31 cellular contexts compared by ENCODE assay signal in genomic region chr6:134778431-134778830, GRCh38.
"Had no signal": no experiment of that assay in that cellular context is flagged by ENCODE, and none has a peak within 500 bp of the region (broad histone marks: within the 10 kb centered on the region; RNA-seq: fewer than 3 reads in every experiment).

No MANE protein-coding gene starts in this region.

- H3K36me3 Mint-ChIP-seq: natural killer cell; neural progenitor cell; stimulated activated memory B cell treated with anti-CD40 and anti-IgM and Interleukin-4, amounts not matched to agents 10 μg/mL and 1 μg/mL and 100 μg/mL, for 72 hours; type B pancreatic cell had no signal

- H3K27ac Mint-ChIP-seq: natural killer cell; nephron; neural progenitor cell; progenitor cell of endocrine pancreas; stimulated activated memory B cell treated with anti-CD40 and anti-IgM and Interleukin-4, amounts not matched to agents 10 μg/mL and 1 μg/mL and 100 μg/mL, for 72 hours; stimulated activated naive CD8-positive, alpha-beta T cell treated with anti-CD3 and anti-CD28 coated beads, Interleukin-15, amount 100 ng/mL, for 72 hours; type B pancreatic cell had no signal

- H3K36me3 ChIP-seq: neural progenitor cell, ovary, spleen, suprapubic skin, tibial artery, transverse colon, upper lobe of right lung, uterus had no signal

- H3K4me1 ChIP-seq: neural progenitor cell, parathyroid adenoma, psoas muscle, spleen, tibial artery, transverse colon, upper lobe of right lung, uterus had no signal

- H3K9ac ChIP-seq: neural progenitor cell, parathyroid adenoma had no signal

- H3K9me3 ChIP-seq: ovary, psoas muscle, testis, uterus had no signal

- H3K27me3 ChIP-seq: neural progenitor cell, ovary, spleen, suprapubic skin, testis, tibial artery, transverse colon, upper lobe of right lung, uterus had no signal

- H3K27me3 Mint-ChIP-seq: progenitor cell of endocrine pancreas; stimulated activated naive CD8-positive, alpha-beta T cell treated with anti-CD3 and anti-CD28 coated beads, Interleukin-15, amount 100 ng/mL, for 72 hours had no signal

- H3K79me2 ChIP-seq: parathyroid adenoma had no signal

- H3K4me1 Mint-ChIP-seq: natural killer cell; nephron; neural progenitor cell; stimulated activated memory B cell treated with anti-CD40 and anti-IgM and Interleukin-4, amounts not matched to agents 10 μg/mL and 1 μg/mL and 100 μg/mL, for 72 hours; stimulated activated naive CD8-positive, alpha-beta T cell treated with anti-CD3 and anti-CD28 coated beads, Interleukin-15, amount 100 ng/mL, for 72 hours had no signal

- H3K9me3 Mint-ChIP-seq: natural killer cell had no signal

- H2AFZ ChIP-seq: neural progenitor cell, parathyroid adenoma had no signal

- H3K27ac ChIP-seq: neural progenitor cell, ovary, parathyroid adenoma, psoas muscle, skin epidermis, spleen, suprapubic skin, testis, tibial artery, transverse colon, upper lobe of right lung, uterus had no signal

- DNase-seq: natural killer cell; occipital lobe; ovary; posterior cingulate gyrus; psoas muscle; right cardiac atrium; spleen; stimulated activated CD4-positive, alpha-beta T cell treated with anti-CD3 and anti-CD28 coated beads, Interleukin-12 subunit alpha, Interleukin-12 subunit beta, amount 100 ng/mL, for 4 hours; stimulated activated CD4-positive, alpha-beta T cell treated with anti-CD3 and anti-CD28 coated beads, Interleukin-1b, Interleukin-23, amount 100 ng/mL, for 48 hours; stimulated activated CD4-positive, alpha-beta T cell treated with anti-CD3 and anti-CD28 coated beads, Interleukin-4, amount 100 ng/mL, for 1 hour; stimulated activated CD4-positive, alpha-beta T cell treated with anti-CD3 and anti-CD28 coated beads, Interleukin-4, amount 100 ng/mL, for 4 hours; stimulated activated CD8-positive, alpha-beta memory T cell treated with anti-CD3 and anti-CD28 coated beads, Interleukin-4, amount 100 ng/mL, for 48 hours; stimulated activated naive CD4-positive, alpha-beta T cell; stimulated activated naive CD8-positive, alpha-beta T cell treated with anti-CD3 and anti-CD28 coated beads, Interleukin-15, amount 100 ng/mL, for 72 hours; stimulated activated naive CD8-positive, alpha-beta T cell treated with anti-CD3 and anti-CD28 coated beads, Interleukin-15, Interleukin-2, amounts not matched to agents 100 U/mL and 50 U/mL, for 24 hours; substantia nigra; testis; tibial artery; transverse colon; upper lobe of right lung; uterus had no signal

- H3K4me3 ChIP-seq: neural progenitor cell, ovary, psoas muscle, skin epidermis, smooth muscle cell, spleen, suprapubic skin, testis, tibial artery, transverse colon, upper lobe of right lung, uterus had no signal

- H3K4me3 Mint-ChIP-seq: natural killer cell; nephron; neural progenitor cell; stimulated activated memory B cell treated with anti-CD40 and anti-IgM and Interleukin-4, amounts not matched to agents 10 μg/mL and 1 μg/mL and 100 μg/mL, for 72 hours; stimulated activated naive CD8-positive, alpha-beta T cell treated with anti-CD3 and anti-CD28 coated beads, Interleukin-15, amount 100 ng/mL, for 72 hours; type B pancreatic cell had no signal

- ATAC-seq: natural killer cell; psoas muscle; right cardiac atrium; sciatic nerve; stimulated activated memory B cell treated with anti-CD40 and anti-IgM and Interleukin-4, amounts not matched to agents 10 μg/mL and 1 μg/mL and 100 μg/mL, for 72 hours; stimulated activated naive CD8-positive, alpha-beta T cell treated with anti-CD3 and anti-CD28 coated beads, Interleukin-15, amount 100 ng/mL, for 72 hours; stimulated activated naive CD8-positive, alpha-beta T cell treated with anti-CD3 and anti-CD28 coated beads, Interleukin-15, Interleukin-2, amounts not matched to agents 100 U/mL and 50 U/mL, for 24 hours; upper lobe of right lung had no signal

- H3K4me2 ChIP-seq: neural progenitor cell, smooth muscle cell had no signal
